19 cellular contexts compared by ENCODE assay signal in genomic region chr7:148108381-148108780, GRCh38.
DNase-seq lines count a peak whose midpoint lies in the region; ATAC-seq and TF ChIP-seq lines count a peak whose summit lies in the region.
"Had no signal": no experiment of that assay in that cellular context is flagged by ENCODE, and none has a peak within 500 bp of the region (broad histone marks: within the 10 kb centered on the region; RNA-seq: fewer than 3 reads in every experiment).

No MANE protein-coding gene starts in this region.

- H3K36me3 ChIP-seq in endodermal cell (ENCODE audit: control insufficient read depth, insufficient read depth, low read length), result no peaks in the 10 kb centered on the region

- intact Hi-C loops in cardiac septum (cut with DNase I), result no loop called here

- H3K9ac ChIP-seq in endodermal cell (ENCODE audit: extremely low read depth, low read length, poor library complexity, severe bottlenecking), result no peak overlapping the region

- peak; percentile 24 for ATAC-seq in activated naive CD8-positive, alpha-beta T cell treated with anti-CD3 and anti-CD28 coated beads, Interleukin-2, amount 50 U/mL, for 24 hours

- no peak overlapping the region for H3K27ac ChIP-seq in endodermal cell (ENCODE audit: low read depth, low read length)
- H3K27ac ChIP-seq: C4-2B, PC-9, RWPE1 had no signal

- no peaks in the 10 kb centered on the region for H3K4me1 ChIP-seq in endodermal cell (ENCODE audit: control insufficient read depth, insufficient read depth, low read length)

- H3K9me3 Mint-ChIP-seq in activated naive CD8-positive, alpha-beta T cell treated with anti-CD3 and anti-CD28 coated beads, Interleukin-2, amount 50 U/mL, for 24 hours, result no peaks in the 10 kb centered on the region
- no peaks in the 10 kb centered on the region for H3K9me3 Mint-ChIP-seq in activated naive CD8-positive, alpha-beta T cell treated with anti-CD3 and anti-CD28 coated beads for 36 hours
- no peaks in the 10 kb centered on the region for H3K9me3 Mint-ChIP-seq in endodermal cell

- no peaks in the 10 kb centered on the region for H3K9me3 ChIP-seq in endodermal cell (ENCODE audit: control insufficient read depth, low read length)

- no peak for DNase-seq in activated naive CD8-positive, alpha-beta T cell treated with anti-CD3 and anti-CD28 coated beads, Interleukin-2, amount 50 U/mL, for 24 hours
- DNase-seq in activated naive CD8-positive, alpha-beta T cell treated with anti-CD3 and anti-CD28 coated beads for 36 hours, result no peak
- peak; percentile 30 for DNase-seq in NCI-H774 (lab: John Stamatoyannopoulos, UW)
- peak; percentile 76 for DNase-seq in left kidney (ENCODE audit: low read depth, low spot score)
- no peak for DNase-seq in T1000 (lab: John Stamatoyannopoulos, UW)
- DNase-seq in endodermal cell, result no peak
- no peak for DNase-seq in cardiac septum (ENCODE audit: low spot score)
- DNase-seq: GF-D8, HCEC 1CT, Karpas-422, NCI-H1417 treated with DMSO at 0.1 percent for 48 hours, NCI-H2029 treated with DMSO at 0.1 percent for 48 hours, NCI-H510A, PC-9, SIG-M5, SW 1271 had no signal

- no peaks in the 10 kb centered on the region for H3K27me3 Mint-ChIP-seq in activated naive CD8-positive, alpha-beta T cell treated with anti-CD3 and anti-CD28 coated beads, Interleukin-2, amount 50 U/mL, for 24 hours
- H3K27me3 Mint-ChIP-seq in activated naive CD8-positive, alpha-beta T cell treated with anti-CD3 and anti-CD28 coated beads for 36 hours, result no peaks in the 10 kb centered on the region
- peaks cover 1% of the 10 kb centered on the region for H3K27me3 Mint-ChIP-seq in endodermal cell (ENCODE audit: insufficient read depth)

- no peak overlapping the region for H3K4me3 ChIP-seq in endodermal cell (ENCODE audit: low read length)
- H3K4me3 ChIP-seq: PC-9 had no signal

- no peaks in the 10 kb centered on the region for H3K27me3 ChIP-seq in endodermal cell (ENCODE audit: control insufficient read depth, insufficient read depth, low read length, poor library complexity, severe bottlenecking)

- H3K27ac Mint-ChIP-seq in activated naive CD8-positive, alpha-beta T cell treated with anti-CD3 and anti-CD28 coated beads, Interleukin-2, amount 50 U/mL, for 24 hours, result no peak overlapping the region
- H3K27ac Mint-ChIP-seq in activated naive CD8-positive, alpha-beta T cell treated with anti-CD3 and anti-CD28 coated beads for 36 hours, result no peak overlapping the region
- no peak overlapping the region for H3K27ac Mint-ChIP-seq in endodermal cell
- H3K27ac Mint-ChIP-seq: IgD-negative memory B cell had no signal

- TF ChIP-seq CTCF in endodermal cell (conservative IDR thresholded peaks at IDR 0.05), result no peak

- H3K36me3 Mint-ChIP-seq in activated naive CD8-positive, alpha-beta T cell treated with anti-CD3 and anti-CD28 coated beads, Interleukin-2, amount 50 U/mL, for 24 hours (ENCODE audit: low read depth), result no peaks in the 10 kb centered on the region
- H3K36me3 Mint-ChIP-seq in activated naive CD8-positive, alpha-beta T cell treated with anti-CD3 and anti-CD28 coated beads for 36 hours, result no peaks in the 10 kb centered on the region
- no peaks in the 10 kb centered on the region for H3K36me3 Mint-ChIP-seq in endodermal cell (ENCODE audit: low read depth)
- H3K36me3 Mint-ChIP-seq: IgD-negative memory B cell had no signal

- 88 to 93% methylated on average over 3 to 4 of the region's 4 CpGs for WGBS in endodermal cell (ENCODE audit: insufficient coverage in 1 of 2, insufficient read length in 1 of 2), 2 experiments

- no peak overlapping the region for H3K4me3 Mint-ChIP-seq in activated naive CD8-positive, alpha-beta T cell treated with anti-CD3 and anti-CD28 coated beads, Interleukin-2, amount 50 U/mL, for 24 hours
- no peak overlapping the region for H3K4me3 Mint-ChIP-seq in activated naive CD8-positive, alpha-beta T cell treated with anti-CD3 and anti-CD28 coated beads for 36 hours
- H3K4me3 Mint-ChIP-seq in endodermal cell, result no peak overlapping the region
- H3K4me3 Mint-ChIP-seq: IgD-negative memory B cell had no signal

- no peaks in the 10 kb centered on the region for H3K4me1 Mint-ChIP-seq in activated naive CD8-positive, alpha-beta T cell treated with anti-CD3 and anti-CD28 coated beads, Interleukin-2, amount 50 U/mL, for 24 hours
- no peaks in the 10 kb centered on the region for H3K4me1 Mint-ChIP-seq in activated naive CD8-positive, alpha-beta T cell treated with anti-CD3 and anti-CD28 coated beads for 36 hours
- peaks cover 14% of the 10 kb centered on the region for H3K4me1 Mint-ChIP-seq in endodermal cell
- H3K4me1 Mint-ChIP-seq: IgD-negative memory B cell had no signal

Comparison
In these comparisons a context has a peak if more than half of its experiments do, and no peak if none do; other contexts are left out.
1. DNase-seq: peak in NCI-H774 (single experiment) and left kidney (single experiment); none in activated naive CD8-positive, alpha-beta T cell treated with anti-CD3 and anti-CD28 coated beads, Interleukin-2, amount 50 U/mL, for 24 hours (single experiment), activated naive CD8-positive, alpha-beta T cell treated with anti-CD3 and anti-CD28 coated beads for 36 hours (single experiment), T1000 (single experiment), endodermal cell (single experiment) and cardiac septum (single experiment).